In genomic region chr13:49411353-49411752, GRCh38 we compare ENCODE assay signal across 10 cellular contexts.
"Had no signal": no experiment of that assay in that cellular context is flagged by ENCODE, and none has a peak within 500 bp of the region (broad histone marks: within the 10 kb centered on the region; RNA-seq: fewer than 3 reads in every experiment).

No MANE protein-coding gene starts in this region.

- H3K9me3 ChIP-seq: HAP-1 had no signal

- H3K4me3 ChIP-seq: GM23248, GM23338, HAP-1 had no signal

- DNase-seq: GM23248, GOT3, H7, H9, HCEC 1CT, HFFc6 had no signal

- FAIRE-seq: H1, H54 had no signal

- H3K27ac ChIP-seq: GM23248 had no signal

- H3K36me3 ChIP-seq: HAP-1 had no signal
